1 cellular context compared by ENCODE assay signal in the genomic region with DNA sequence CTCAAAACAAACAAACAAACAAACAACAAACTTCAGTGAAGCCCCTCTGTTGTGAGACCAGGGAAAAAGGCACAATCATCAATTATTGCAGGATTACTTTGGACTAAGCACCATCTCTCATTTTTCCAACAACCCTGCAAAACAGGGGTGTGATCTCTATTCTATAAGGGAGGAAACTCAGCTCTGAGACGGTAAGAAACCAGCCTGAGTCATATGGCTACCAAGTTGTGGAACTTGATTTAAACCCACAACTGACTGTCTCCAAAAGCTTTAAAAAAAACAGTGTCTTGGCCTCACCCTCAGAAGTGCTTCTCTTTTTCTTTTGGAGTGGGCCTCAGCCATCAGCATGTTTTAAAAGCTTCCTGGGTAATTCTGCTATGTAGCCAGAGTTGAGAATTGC.
TF ChIP-seq lines count a peak whose summit lies in the region.

No MANE protein-coding gene starts in this region.

TF ChIP-seq in GM12878, 131 proteins besides CTCF, POLR2A, EP300 and RAD21 (continued from another document and continues in another):
- TF ChIP-seq ZNF592 (IDR thresholded peaks at IDR 0.05) (no peak), TBL1XR1 (IDR thresholded peaks at IDR 0.05; ENCODE audit: low read depth, low read length) (no peak; the same call in 1 of the 2 replicates), ETV6 (conservative IDR thresholded peaks at IDR 0.05 in 1 of 2, IDR thresholded peaks at IDR 0.05 in 1 of 2; ENCODE audit: borderline replicate concordance in 1 of 2, low read depth in 1 of 2) (0 out of 4 replicates have a peak, but pooled peaks of 1 of the 2 experiments have one; percentile 36), MTA2 (IDR thresholded peaks at IDR 0.05; ENCODE audit: low read depth) (peak; percentile 60; the same call in 1 of the 2 replicates), ZBED1 (IDR thresholded peaks at IDR 0.05; ENCODE audit: borderline replicate concordance) (peak; percentile 54; the same call in 1 of the 2 replicates), TARDBP (IDR thresholded peaks at IDR 0.05; ENCODE audit: borderline replicate concordance) (no peak), MEF2B (IDR thresholded peaks at IDR 0.05; ENCODE audit: partially characterized antibody, poor library complexity, severe bottlenecking) (peak; percentile 21), POU2F2 (IDR thresholded peaks at IDR 0.05; ENCODE audit: borderline replicate concordance, low read depth, low read length) (no peak), IKZF1 (conservative IDR thresholded peaks at IDR 0.05) (peak; percentile 61), MYB (IDR thresholded peaks at IDR 0.05; ENCODE audit: borderline replicate concordance, low read depth, low read length) (no peak), WRNIP1 (IDR thresholded peaks at IDR 0.05; ENCODE audit: borderline replicate concordance, low read depth, low read length) (no peak), JUND (IDR thresholded peaks at IDR 0.05; ENCODE audit: low read depth, low read length) (peak; percentile 77; the same call in 1 of the 2 replicates), BACH1 (IDR thresholded peaks at IDR 0.05; ENCODE audit: borderline replicate concordance) (no peak; the same call in 1 of the 2 replicates), NR2F1 (conservative IDR thresholded peaks at IDR 0.05) (no peak), JUNB (IDR thresholded peaks at IDR 0.05) (peak; percentile 87), NFIC (IDR thresholded peaks at IDR 0.05; ENCODE audit: low read depth, low read length) (peak; percentile 47; the same call in 1 of the 2 replicates), ZNF207 (IDR thresholded peaks at IDR 0.05; ENCODE audit: borderline replicate concordance) (no peak; the same call in 1 of the 2 replicates), YBX1 (IDR thresholded peaks at IDR 0.05) (no peak), GATAD2B (conservative IDR thresholded peaks at IDR 0.05; ENCODE audit: low read depth) (no peak), TCF7 (IDR thresholded peaks at IDR 0.05; ENCODE audit: borderline replicate concordance) (no peak), BHLHE40 (IDR thresholded peaks at IDR 0.05; ENCODE audit: borderline replicate concordance in 1 of 2, low read depth in 2 of 2, low read length in 1 of 2) (peak in 1 of 2 experiments; percentile 17; a peak in 1 of 4 replicates), RB1 (IDR thresholded peaks at IDR 0.05; ENCODE audit: borderline replicate concordance) (no peak), SREBF1 (IDR thresholded peaks at IDR 0.05; ENCODE audit: low read length) (no peak), NBN (IDR thresholded peaks at IDR 0.05) (peak; percentile 54; the same call in 1 of the 2 replicates), MYC (IDR thresholded peaks at IDR 0.05; ENCODE audit: insufficient read depth, insufficient read length, insufficient replicate concordance, low read length, severe bottlenecking) (no peak), CREM (IDR thresholded peaks at IDR 0.05; ENCODE audit: low read depth) (no peak), NFYA (IDR thresholded peaks at IDR 0.05; ENCODE audit: borderline replicate concordance, low read depth, low read length) (no peak), CHD1 (IDR thresholded peaks at IDR 0.05; ENCODE audit: low read depth, low read length) (no peak), NR2C2 (IDR thresholded peaks at IDR 0.05; ENCODE audit: borderline replicate concordance, control insufficient read depth, insufficient read length, low read depth) (no peak), RAD51 (IDR thresholded peaks at IDR 0.05) (no peak), NFXL1 (IDR thresholded peaks at IDR 0.05; ENCODE audit: borderline replicate concordance) (no peak), ZZZ3 (IDR thresholded peaks at IDR 0.05; ENCODE audit: control insufficient read depth, insufficient read length, low read depth) (no peak), SPI1 (IDR thresholded peaks at IDR 0.05; ENCODE audit: borderline replicate concordance, insufficient read depth, low read depth, low read length) (no peak), ATF3 (IDR thresholded peaks at IDR 0.05; ENCODE audit: borderline replicate concordance, extremely low read depth, low read depth, low read length) (no peak)
- TF ChIP-seq, protein P1, sequence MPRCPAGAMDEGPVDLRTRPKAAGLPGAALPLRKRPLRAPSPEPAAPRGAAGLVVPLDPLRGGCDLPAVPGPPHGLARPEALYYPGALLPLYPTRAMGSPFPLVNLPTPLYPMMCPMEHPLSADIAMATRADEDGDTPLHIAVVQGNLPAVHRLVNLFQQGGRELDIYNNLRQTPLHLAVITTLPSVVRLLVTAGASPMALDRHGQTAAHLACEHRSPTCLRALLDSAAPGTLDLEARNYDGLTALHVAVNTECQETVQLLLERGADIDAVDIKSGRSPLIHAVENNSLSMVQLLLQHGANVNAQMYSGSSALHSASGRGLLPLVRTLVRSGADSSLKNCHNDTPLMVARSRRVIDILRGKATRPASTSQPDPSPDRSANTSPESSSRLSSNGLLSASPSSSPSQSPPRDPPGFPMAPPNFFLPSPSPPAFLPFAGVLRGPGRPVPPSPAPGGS (IDR thresholded peaks at IDR 0.05; ENCODE audit: borderline replicate concordance, insufficient read depth, low read depth, low read length, poor library complexity, severe bottlenecking) = no peak
- TF ChIP-seq, protein P2, sequence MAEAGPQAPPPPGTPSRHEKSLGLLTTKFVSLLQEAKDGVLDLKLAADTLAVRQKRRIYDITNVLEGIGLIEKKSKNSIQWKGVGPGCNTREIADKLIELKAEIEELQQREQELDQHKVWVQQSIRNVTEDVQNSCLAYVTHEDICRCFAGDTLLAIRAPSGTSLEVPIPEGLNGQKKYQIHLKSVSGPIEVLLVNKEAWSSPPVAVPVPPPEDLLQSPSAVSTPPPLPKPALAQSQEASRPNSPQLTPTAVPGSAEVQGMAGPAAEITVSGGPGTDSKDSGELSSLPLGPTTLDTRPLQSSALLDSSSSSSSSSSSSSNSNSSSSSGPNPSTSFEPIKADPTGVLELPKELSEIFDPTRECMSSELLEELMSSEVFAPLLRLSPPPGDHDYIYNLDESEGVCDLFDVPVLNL (IDR thresholded peaks at IDR 0.05; ENCODE audit: low read depth, low read length) = no peak
- TF ChIP-seq, protein P3, sequence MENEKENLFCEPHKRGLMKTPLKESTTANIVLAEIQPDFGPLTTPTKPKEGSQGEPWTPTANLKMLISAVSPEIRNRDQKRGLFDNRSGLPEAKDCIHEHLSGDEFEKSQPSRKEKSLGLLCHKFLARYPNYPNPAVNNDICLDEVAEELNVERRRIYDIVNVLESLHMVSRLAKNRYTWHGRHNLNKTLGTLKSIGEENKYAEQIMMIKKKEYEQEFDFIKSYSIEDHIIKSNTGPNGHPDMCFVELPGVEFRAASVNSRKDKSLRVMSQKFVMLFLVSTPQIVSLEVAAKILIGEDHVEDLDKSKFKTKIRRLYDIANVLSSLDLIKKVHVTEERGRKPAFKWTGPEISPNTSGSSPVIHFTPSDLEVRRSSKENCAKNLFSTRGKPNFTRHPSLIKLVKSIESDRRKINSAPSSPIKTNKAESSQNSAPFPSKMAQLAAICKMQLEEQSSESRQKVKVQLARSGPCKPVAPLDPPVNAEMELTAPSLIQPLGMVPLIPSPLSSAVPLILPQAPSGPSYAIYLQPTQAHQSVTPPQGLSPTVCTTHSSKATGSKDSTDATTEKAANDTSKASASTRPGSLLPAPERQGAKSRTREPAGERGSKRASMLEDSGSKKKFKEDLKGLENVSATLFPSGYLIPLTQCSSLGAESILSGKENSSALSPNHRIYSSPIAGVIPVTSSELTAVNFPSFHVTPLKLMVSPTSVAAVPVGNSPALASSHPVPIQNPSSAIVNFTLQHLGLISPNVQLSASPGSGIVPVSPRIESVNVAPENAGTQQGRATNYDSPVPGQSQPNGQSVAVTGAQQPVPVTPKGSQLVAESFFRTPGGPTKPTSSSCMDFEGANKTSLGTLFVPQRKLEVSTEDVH (IDR thresholded peaks at IDR 0.05; ENCODE audit: low read depth, partially characterized antibody) = no peak
- TF ChIP-seq, protein P4, sequence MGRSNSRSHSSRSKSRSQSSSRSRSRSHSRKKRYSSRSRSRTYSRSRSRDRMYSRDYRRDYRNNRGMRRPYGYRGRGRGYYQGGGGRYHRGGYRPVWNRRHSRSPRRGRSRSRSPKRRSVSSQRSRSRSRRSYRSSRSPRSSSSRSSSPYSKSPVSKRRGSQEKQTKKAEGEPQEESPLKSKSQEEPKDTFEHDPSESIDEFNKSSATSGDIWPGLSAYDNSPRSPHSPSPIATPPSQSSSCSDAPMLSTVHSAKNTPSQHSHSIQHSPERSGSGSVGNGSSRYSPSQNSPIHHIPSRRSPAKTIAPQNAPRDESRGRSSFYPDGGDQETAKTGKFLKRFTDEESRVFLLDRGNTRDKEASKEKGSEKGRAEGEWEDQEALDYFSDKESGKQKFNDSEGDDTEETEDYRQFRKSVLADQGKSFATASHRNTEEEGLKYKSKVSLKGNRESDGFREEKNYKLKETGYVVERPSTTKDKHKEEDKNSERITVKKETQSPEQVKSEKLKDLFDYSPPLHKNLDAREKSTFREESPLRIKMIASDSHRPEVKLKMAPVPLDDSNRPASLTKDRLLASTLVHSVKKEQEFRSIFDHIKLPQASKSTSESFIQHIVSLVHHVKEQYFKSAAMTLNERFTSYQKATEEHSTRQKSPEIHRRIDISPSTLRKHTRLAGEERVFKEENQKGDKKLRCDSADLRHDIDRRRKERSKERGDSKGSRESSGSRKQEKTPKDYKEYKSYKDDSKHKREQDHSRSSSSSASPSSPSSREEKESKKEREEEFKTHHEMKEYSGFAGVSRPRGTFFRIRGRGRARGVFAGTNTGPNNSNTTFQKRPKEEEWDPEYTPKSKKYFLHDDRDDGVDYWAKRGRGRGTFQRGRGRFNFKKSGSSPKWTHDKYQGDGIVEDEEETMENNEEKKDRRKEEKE (IDR thresholded peaks at IDR 0.05) = no peak
- TF ChIP-seq, protein P5, sequence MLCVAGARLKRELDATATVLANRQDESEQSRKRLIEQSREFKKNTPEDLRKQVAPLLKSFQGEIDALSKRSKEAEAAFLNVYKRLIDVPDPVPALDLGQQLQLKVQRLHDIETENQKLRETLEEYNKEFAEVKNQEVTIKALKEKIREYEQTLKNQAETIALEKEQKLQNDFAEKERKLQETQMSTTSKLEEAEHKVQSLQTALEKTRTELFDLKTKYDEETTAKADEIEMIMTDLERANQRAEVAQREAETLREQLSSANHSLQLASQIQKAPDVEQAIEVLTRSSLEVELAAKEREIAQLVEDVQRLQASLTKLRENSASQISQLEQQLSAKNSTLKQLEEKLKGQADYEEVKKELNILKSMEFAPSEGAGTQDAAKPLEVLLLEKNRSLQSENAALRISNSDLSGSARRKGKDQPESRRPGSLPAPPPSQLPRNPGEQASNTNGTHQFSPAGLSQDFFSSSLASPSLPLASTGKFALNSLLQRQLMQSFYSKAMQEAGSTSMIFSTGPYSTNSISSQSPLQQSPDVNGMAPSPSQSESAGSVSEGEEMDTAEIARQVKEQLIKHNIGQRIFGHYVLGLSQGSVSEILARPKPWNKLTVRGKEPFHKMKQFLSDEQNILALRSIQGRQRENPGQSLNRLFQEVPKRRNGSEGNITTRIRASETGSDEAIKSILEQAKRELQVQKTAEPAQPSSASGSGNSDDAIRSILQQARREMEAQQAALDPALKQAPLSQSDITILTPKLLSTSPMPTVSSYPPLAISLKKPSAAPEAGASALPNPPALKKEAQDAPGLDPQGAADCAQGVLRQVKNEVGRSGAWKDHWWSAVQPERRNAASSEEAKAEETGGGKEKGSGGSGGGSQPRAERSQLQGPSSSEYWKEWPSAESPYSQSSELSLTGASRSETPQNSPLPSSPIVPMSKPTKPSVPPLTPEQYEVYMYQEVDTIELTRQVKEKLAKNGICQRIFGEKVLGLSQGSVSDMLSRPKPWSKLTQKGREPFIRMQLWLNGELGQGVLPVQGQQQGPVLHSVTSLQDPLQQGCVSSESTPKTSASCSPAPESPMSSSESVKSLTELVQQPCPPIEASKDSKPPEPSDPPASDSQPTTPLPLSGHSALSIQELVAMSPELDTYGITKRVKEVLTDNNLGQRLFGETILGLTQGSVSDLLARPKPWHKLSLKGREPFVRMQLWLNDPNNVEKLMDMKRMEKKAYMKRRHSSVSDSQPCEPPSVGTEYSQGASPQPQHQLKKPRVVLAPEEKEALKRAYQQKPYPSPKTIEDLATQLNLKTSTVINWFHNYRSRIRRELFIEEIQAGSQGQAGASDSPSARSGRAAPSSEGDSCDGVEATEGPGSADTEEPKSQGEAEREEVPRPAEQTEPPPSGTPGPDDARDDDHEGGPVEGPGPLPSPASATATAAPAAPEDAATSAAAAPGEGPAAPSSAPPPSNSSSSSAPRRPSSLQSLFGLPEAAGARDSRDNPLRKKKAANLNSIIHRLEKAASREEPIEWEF (IDR thresholded peaks at IDR 0.05; ENCODE audit: insufficient replicate concordance, low read depth, low read length) = no peak
